ENCODE assay signal across 31 cellular contexts in the genomic region with DNA sequence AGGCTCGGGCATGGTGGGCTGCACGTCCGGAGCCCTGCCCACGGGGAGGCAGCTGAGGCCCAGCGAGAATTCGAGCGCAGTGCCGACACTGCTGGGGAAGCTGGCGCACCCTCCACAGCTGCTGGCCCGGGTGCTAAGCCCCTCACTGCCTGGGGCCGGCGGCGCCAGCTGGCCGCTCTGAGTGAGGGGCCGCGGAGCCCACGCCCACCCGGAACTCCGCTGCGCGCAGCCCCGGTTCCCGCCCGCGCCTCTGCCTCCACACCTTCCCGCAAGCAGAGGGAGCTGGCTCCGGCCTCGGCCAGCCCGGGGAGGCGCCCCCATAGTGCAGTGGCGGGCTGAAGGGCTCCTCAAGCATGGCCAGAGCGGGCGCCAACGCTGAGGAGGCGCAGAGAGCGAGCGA.
"Had no signal": no experiment of that assay in that cellular context is flagged by ENCODE, and none has a peak within 500 bp of the region (broad histone marks: within the 10 kb centered on the region; RNA-seq: fewer than 3 reads in every experiment).

No MANE protein-coding gene starts in this region.

- ATAC-seq: activated CD4-positive, alpha-beta T cell treated with anti-CD3 and anti-CD28 coated beads for 36 hours; activated T-cell treated with anti-CD3 and anti-CD28 coated beads, Interleukin-2, amount 50 U/mL, for 72 hours; gastrocnemius medialis; left cardiac atrium; left ventricle myocardium superior; pancreas; sciatic nerve; stimulated activated effector memory CD8-positive, alpha-beta T cell treated with anti-CD3 and anti-CD28 coated beads, Interleukin-12 subunit alpha, Interleukin-12 subunit beta, amount 100 ng/mL, for 72 hours; T-helper 17 cell had no signal

- H3K36me3 ChIP-seq: ascending aorta, cardiac muscle cell, colonic mucosa, gastrocnemius medialis, pancreas, prostate gland, suprapubic skin, tibial nerve had no signal

- H3K4me3 ChIP-seq: ascending aorta, cardiac muscle cell, colonic mucosa, gastrocnemius medialis, pancreas, prostate gland, skin epidermis, suprapubic skin, tibial nerve had no signal

- DNase-seq: activated CD4-positive, alpha-beta T cell treated with anti-CD3 and anti-CD28 coated beads for 36 hours; activated CD4-positive, CD25-positive, alpha-beta regulatory T cell; activated effector memory CD4-positive, alpha-beta T cell treated with Interleukin-2 at 50 U/mL for 16 hours; activated naive CD4-positive, alpha-beta T cell treated with anti-CD3 and anti-CD28 coated beads, Interleukin-2, amount 10 ng/mL, durations not matched to agents 7 days and 5 days; activated naive CD8-positive, alpha-beta T cell treated with anti-CD3 and anti-CD28 coated beads, Interleukin-2, amount 10 ng/mL, durations not matched to agents 7 days and 5 days; activated T-cell treated with anti-CD3 and anti-CD28 coated beads for 4 hours; activated T-cell treated with anti-CD3 and anti-CD28 coated beads, Interleukin-2, amount 50 U/mL, for 72 hours; cerebellar nuclear complex; colonic mucosa; effector CD8-positive, alpha-beta T cell; erythroblast; gastrocnemius medialis; glutamatergic neuron; islet precursor cell; left cardiac atrium; left ventricle myocardium superior; nephron progenitor cell; retina; stimulated activated CD4-positive, alpha-beta T cell treated with anti-CD3 and anti-CD28 coated beads, Interleukin-4, amount 100 ng/mL, for 24 hours; T1000 had no signal

- H3K4me1 Mint-ChIP-seq: activated CD4-positive, alpha-beta T cell treated with anti-CD3 and anti-CD28 coated beads for 36 hours; brain; nephron progenitor cell; stimulated activated effector memory CD8-positive, alpha-beta T cell treated with anti-CD3 and anti-CD28 coated beads, Interleukin-12 subunit alpha, Interleukin-12 subunit beta, amount 100 ng/mL, for 72 hours; T-helper 17 cell had no signal

- H3K27ac Mint-ChIP-seq: activated CD4-positive, alpha-beta T cell treated with anti-CD3 and anti-CD28 coated beads for 36 hours; activated naive CD4-positive, alpha-beta T cell treated with anti-CD3 and anti-CD28 coated beads, Interleukin-2, amount 10 ng/mL, durations not matched to agents 7 days and 5 days; activated naive CD8-positive, alpha-beta T cell treated with anti-CD3 and anti-CD28 coated beads, Interleukin-2, amount 10 ng/mL, durations not matched to agents 7 days and 5 days; activated T-cell treated with anti-CD3 and anti-CD28 coated beads, Interleukin-2, amount 50 U/mL, for 72 hours; brain; nephron progenitor cell; stimulated activated effector memory CD8-positive, alpha-beta T cell treated with anti-CD3 and anti-CD28 coated beads, Interleukin-12 subunit alpha, Interleukin-12 subunit beta, amount 100 ng/mL, for 72 hours; T-helper 17 cell had no signal

- H3K4me1 ChIP-seq: ascending aorta, colonic mucosa, gastrocnemius medialis, pancreas, suprapubic skin, tibial nerve had no signal

- H3K4me3 Mint-ChIP-seq: activated CD4-positive, alpha-beta T cell treated with anti-CD3 and anti-CD28 coated beads for 36 hours; activated naive CD4-positive, alpha-beta T cell treated with anti-CD3 and anti-CD28 coated beads, Interleukin-2, amount 10 ng/mL, durations not matched to agents 7 days and 5 days; activated naive CD8-positive, alpha-beta T cell treated with anti-CD3 and anti-CD28 coated beads, Interleukin-2, amount 10 ng/mL, durations not matched to agents 7 days and 5 days; activated T-cell treated with anti-CD3 and anti-CD28 coated beads, Interleukin-2, amount 50 U/mL, for 72 hours; brain; nephron progenitor cell; stimulated activated effector memory CD8-positive, alpha-beta T cell treated with anti-CD3 and anti-CD28 coated beads, Interleukin-12 subunit alpha, Interleukin-12 subunit beta, amount 100 ng/mL, for 72 hours; T-helper 17 cell had no signal

- H3K27me3 Mint-ChIP-seq: activated CD4-positive, alpha-beta T cell treated with anti-CD3 and anti-CD28 coated beads for 36 hours; activated naive CD4-positive, alpha-beta T cell treated with anti-CD3 and anti-CD28 coated beads, Interleukin-2, amount 10 ng/mL, durations not matched to agents 7 days and 5 days; activated naive CD8-positive, alpha-beta T cell treated with anti-CD3 and anti-CD28 coated beads, Interleukin-2, amount 10 ng/mL, durations not matched to agents 7 days and 5 days; brain; T-helper 17 cell had no signal

- FAIRE-seq: pancreas had no signal

- H3K36me3 Mint-ChIP-seq: activated naive CD4-positive, alpha-beta T cell treated with anti-CD3 and anti-CD28 coated beads, Interleukin-2, amount 10 ng/mL, durations not matched to agents 7 days and 5 days; activated naive CD8-positive, alpha-beta T cell treated with anti-CD3 and anti-CD28 coated beads, Interleukin-2, amount 10 ng/mL, durations not matched to agents 7 days and 5 days; brain; stimulated activated effector memory CD8-positive, alpha-beta T cell treated with anti-CD3 and anti-CD28 coated beads, Interleukin-12 subunit alpha, Interleukin-12 subunit beta, amount 100 ng/mL, for 72 hours had no signal

- H3K27me3 ChIP-seq: ascending aorta, cardiac muscle cell, colonic mucosa, gastrocnemius medialis, pancreas, suprapubic skin, tibial nerve had no signal

- H3K27ac ChIP-seq: ascending aorta, cardiac muscle cell, colonic mucosa, gastrocnemius medialis, pancreas, prostate gland, skin epidermis, suprapubic skin, tibial nerve had no signal

- H3K9me3 ChIP-seq: ascending aorta, colonic mucosa, gastrocnemius medialis, pancreas, prostate gland, suprapubic skin, tibial nerve had no signal

- H3K9me3 Mint-ChIP-seq: brain, nephron progenitor cell had no signal
